Comparison of ENCODE assay signal across 1 cellular context in the genomic region with DNA sequence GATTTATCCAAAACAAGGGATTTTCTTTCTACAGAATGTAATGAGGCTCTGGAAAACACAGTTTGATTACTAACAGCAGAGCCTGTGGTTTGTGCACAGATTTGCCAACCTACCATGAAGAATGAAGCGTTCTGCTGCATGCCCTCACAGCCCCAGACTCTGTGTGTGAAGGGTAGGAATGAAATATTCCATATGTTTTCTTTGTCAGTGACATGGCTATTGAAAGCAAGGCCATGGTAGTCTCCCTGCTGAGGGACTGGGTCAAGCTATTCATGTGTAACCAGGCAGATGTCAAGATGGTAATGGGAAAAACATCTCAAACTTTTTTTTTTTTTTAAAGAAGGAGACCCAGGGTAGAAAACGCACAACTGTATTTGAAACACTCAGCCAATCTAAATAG.
TF ChIP-seq lines count a peak whose summit lies in the region.

No MANE protein-coding gene starts in this region.

TF ChIP-seq in WTC11, 78 proteins besides CTCF, POLR2A, EP300 and RAD21 (continued from another document):
- TF ChIP-seq, protein P1, sequence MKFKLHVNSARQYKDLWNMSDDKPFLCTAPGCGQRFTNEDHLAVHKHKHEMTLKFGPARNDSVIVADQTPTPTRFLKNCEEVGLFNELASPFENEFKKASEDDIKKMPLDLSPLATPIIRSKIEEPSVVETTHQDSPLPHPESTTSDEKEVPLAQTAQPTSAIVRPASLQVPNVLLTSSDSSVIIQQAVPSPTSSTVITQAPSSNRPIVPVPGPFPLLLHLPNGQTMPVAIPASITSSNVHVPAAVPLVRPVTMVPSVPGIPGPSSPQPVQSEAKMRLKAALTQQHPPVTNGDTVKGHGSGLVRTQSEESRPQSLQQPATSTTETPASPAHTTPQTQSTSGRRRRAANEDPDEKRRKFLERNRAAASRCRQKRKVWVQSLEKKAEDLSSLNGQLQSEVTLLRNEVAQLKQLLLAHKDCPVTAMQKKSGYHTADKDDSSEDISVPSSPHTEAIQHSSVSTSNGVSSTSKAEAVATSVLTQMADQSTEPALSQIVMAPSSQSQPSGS (CRISPR knock-in tag; IDR thresholded peaks at IDR 0.05; ENCODE audit: borderline replicate concordance, low read depth), result no peak
- no peak for TF ChIP-seq ZNF232 (CRISPR knock-in tag; IDR thresholded peaks at IDR 0.05)
